In the genomic region with DNA sequence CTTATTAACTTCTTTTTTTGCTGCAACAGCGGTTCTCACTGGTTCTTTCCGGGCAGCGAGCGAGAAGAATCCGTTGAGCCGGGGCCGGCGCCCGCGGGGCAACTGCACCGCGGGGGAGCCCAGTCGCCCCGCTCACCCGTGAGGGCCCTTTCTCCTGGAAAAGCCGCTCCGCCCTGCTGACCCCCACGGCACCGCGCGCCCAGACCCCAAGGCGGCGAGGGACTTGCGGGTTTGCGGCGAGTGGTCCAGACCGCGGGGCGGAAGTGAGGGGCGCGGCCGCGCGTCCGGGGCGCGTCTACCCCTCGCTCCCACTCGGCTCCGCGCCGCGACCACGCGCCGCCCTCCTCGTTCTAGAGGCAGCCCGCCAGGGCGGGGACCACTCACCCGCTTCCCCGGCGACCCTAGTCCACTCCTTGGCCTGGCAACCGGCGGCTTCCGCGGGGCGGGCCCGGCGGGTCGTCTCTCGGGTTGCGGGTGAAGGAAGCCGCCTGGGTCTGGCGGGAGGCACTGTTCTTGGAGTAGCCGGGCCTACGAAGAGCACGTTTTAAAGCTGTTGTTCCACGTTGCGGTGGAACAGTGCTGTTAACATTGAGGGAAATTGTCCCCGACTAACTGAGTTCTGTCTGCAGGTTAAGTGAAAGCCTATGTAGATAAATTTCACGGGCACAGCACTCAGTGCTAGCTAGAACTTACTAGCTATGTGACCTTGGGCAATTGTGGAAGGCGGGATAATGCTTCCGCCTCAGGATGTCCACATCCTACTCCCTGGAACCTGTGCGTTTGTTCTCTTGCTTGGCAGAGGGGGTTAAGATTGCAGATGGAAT, we compare ENCODE assay signal across 1 cellular context.
TF ChIP-seq lines count a peak whose summit lies in the region.

A gene with protein sequence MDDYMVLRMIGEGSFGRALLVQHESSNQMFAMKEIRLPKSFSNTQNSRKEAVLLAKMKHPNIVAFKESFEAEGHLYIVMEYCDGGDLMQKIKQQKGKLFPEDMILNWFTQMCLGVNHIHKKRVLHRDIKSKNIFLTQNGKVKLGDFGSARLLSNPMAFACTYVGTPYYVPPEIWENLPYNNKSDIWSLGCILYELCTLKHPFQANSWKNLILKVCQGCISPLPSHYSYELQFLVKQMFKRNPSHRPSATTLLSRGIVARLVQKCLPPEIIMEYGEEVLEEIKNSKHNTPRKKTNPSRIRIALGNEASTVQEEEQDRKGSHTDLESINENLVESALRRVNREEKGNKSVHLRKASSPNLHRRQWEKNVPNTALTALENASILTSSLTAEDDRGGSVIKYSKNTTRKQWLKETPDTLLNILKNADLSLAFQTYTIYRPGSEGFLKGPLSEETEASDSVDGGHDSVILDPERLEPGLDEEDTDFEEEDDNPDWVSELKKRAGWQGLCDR (minus strand): TSS at position 439 of the 824 bp plus-strand sequence. CDS start 3,406 bp downstream, outside the sequence.

TF ChIP-seq in HepG2, 621 proteins besides CTCF, POLR2A, EP300 and RAD21 (continued from another document and continues in another):
- TF ChIP-seq SOX13 (IDR thresholded peaks at IDR 0.05) (no peak), SOX13 (CRISPR knock-in tag; conservative IDR thresholded peaks at IDR 0.05 in 1 of 2, IDR thresholded peaks at IDR 0.05 in 1 of 2) (peak in 1 of 2 experiments; percentile 28; a peak in 2 of 4 replicates), TRAFD1 (CRISPR knock-in tag; IDR thresholded peaks at IDR 0.05; ENCODE audit: borderline replicate concordance) (no peak), HNRNPH1 (optimal IDR thresholded peaks at IDR 0.05; ENCODE audit: low read depth, low read length) (no peak), SMC3 (IDR thresholded peaks at IDR 0.05; ENCODE audit: low read length) (no peak), ZNF101 (CRISPR knock-in tag; IDR thresholded peaks at IDR 0.05; ENCODE audit: borderline replicate concordance, low read depth) (no peak), FOXK1 (CRISPR knock-in tag; IDR thresholded peaks at IDR 0.05; ENCODE audit: borderline replicate concordance, low read depth) (peak; percentile 16; the same call in 1 of the 2 replicates), MTF1 (CRISPR knock-in tag; IDR thresholded peaks at IDR 0.05) (peak; percentile 81), ZNF670 (CRISPR knock-in tag; IDR thresholded peaks at IDR 0.05; ENCODE audit: borderline replicate concordance) (no peak; the same call in 1 of the 2 replicates), HNF4A (CRISPR knock-in tag; IDR thresholded peaks at IDR 0.05) (peak; percentile 29; the same call in 1 of the 2 replicates), ZNF557 (CRISPR knock-in tag; IDR thresholded peaks at IDR 0.05) (peak; percentile 94), ZNF224 (CRISPR knock-in tag; IDR thresholded peaks at IDR 0.05) (peak; percentile 98), KLF6 (CRISPR knock-in tag; IDR thresholded peaks at IDR 0.05) (peak; percentile 55; the same call in 1 of the 2 replicates), ZFP36L2 (CRISPR knock-in tag; IDR thresholded peaks at IDR 0.05) (0 out of 2 replicates have a peak, but pooled peaks have one; percentile 39), ZNF781 (CRISPR knock-in tag; IDR thresholded peaks at IDR 0.05; ENCODE audit: borderline replicate concordance, not compliant biosample characterization) (peak; percentile 95), NFYB (CRISPR knock-in tag; IDR thresholded peaks at IDR 0.05) (peak; percentile 15), SIX4 (CRISPR knock-in tag; IDR thresholded peaks at IDR 0.05) (0 out of 2 replicates have a peak, but pooled peaks have one; percentile 13), ZNF441 (CRISPR knock-in tag; IDR thresholded peaks at IDR 0.05; ENCODE audit: borderline replicate concordance) (peak; percentile 88), ATF2 (CRISPR knock-in tag; IDR thresholded peaks at IDR 0.05) (peak; percentile 49), ZNF160 (CRISPR knock-in tag; IDR thresholded peaks at IDR 0.05) (no peak; the same call in 1 of the 2 replicates), NFATC3 (CRISPR knock-in tag; IDR thresholded peaks at IDR 0.05) (peak; percentile 87; the same call in 1 of the 2 replicates), MLXIP (CRISPR knock-in tag; IDR thresholded peaks at IDR 0.05; ENCODE audit: borderline replicate concordance) (peak; percentile 68), ZBTB20 (CRISPR knock-in tag; IDR thresholded peaks at IDR 0.05; ENCODE audit: borderline replicate concordance, low read depth) (peak; percentile 60), MTA1 (CRISPR knock-in tag; IDR thresholded peaks at IDR 0.05; ENCODE audit: borderline replicate concordance) (peak; percentile 89; the same call in 1 of the 2 replicates), ZNF543 (CRISPR knock-in tag; IDR thresholded peaks at IDR 0.05) (peak; percentile 87; the same call in 1 of the 2 replicates), KAT7 (CRISPR knock-in tag; IDR thresholded peaks at IDR 0.05; ENCODE audit: borderline replicate concordance) (peak; percentile 36; the same call in 1 of the 2 replicates), KDM1A (CRISPR knock-in tag; IDR thresholded peaks at IDR 0.05) (no peak), KLF11 (CRISPR knock-in tag; IDR thresholded peaks at IDR 0.05) (peak; percentile 84)
- TF ChIP-seq, protein P1, sequence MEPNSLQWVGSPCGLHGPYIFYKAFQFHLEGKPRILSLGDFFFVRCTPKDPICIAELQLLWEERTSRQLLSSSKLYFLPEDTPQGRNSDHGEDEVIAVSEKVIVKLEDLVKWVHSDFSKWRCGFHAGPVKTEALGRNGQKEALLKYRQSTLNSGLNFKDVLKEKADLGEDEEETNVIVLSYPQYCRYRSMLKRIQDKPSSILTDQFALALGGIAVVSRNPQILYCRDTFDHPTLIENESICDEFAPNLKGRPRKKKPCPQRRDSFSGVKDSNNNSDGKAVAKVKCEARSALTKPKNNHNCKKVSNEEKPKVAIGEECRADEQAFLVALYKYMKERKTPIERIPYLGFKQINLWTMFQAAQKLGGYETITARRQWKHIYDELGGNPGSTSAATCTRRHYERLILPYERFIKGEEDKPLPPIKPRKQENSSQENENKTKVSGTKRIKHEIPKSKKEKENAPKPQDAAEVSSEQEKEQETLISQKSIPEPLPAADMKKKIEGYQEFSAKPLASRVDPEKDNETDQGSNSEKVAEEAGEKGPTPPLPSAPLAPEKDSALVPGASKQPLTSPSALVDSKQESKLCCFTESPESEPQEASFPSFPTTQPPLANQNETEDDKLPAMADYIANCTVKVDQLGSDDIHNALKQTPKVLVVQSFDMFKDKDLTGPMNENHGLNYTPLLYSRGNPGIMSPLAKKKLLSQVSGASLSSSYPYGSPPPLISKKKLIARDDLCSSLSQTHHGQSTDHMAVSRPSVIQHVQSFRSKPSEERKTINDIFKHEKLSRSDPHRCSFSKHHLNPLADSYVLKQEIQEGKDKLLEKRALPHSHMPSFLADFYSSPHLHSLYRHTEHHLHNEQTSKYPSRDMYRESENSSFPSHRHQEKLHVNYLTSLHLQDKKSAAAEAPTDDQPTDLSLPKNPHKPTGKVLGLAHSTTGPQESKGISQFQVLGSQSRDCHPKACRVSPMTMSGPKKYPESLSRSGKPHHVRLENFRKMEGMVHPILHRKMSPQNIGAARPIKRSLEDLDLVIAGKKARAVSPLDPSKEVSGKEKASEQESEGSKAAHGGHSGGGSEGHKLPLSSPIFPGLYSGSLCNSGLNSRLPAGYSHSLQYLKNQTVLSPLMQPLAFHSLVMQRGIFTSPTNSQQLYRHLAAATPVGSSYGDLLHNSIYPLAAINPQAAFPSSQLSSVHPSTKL (CRISPR knock-in tag; IDR thresholded peaks at IDR 0.05), result 0 out of 2 replicates have a peak, but pooled peaks have one; percentile 55
- TF ChIP-seq, protein P2, sequence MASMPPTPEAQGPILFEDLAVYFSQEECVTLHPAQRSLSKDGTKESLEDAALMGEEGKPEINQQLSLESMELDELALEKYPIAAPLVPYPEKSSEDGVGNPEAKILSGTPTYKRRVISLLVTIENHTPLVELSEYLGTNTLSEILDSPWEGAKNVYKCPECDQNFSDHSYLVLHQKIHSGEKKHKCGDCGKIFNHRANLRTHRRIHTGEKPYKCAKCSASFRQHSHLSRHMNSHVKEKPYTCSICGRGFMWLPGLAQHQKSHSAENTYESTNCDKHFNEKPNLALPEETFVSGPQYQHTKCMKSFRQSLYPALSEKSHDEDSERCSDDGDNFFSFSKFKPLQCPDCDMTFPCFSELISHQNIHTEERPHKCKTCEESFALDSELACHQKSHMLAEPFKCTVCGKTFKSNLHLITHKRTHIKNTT (CRISPR knock-in tag; IDR thresholded peaks at IDR 0.05), result peak; percentile 48; the same call in 1 of the 2 replicates
- TF ChIP-seq, protein P3, sequence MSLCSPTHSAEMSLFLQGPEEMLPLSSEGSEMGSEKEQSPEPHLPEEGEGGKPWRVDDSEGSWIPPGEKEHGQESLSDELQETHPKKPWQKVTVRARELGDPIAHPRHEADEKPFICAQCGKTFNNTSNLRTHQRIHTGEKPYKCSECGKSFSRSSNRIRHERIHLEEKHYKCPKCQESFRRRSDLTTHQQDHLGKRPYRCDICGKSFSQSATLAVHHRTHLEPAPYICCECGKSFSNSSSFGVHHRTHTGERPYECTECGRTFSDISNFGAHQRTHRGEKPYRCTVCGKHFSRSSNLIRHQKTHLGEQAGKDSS (CRISPR knock-in tag; IDR thresholded peaks at IDR 0.05; ENCODE audit: borderline replicate concordance, low read depth), result no peak; the same call in 1 of the 2 replicates
- TF ChIP-seq, protein P4, sequence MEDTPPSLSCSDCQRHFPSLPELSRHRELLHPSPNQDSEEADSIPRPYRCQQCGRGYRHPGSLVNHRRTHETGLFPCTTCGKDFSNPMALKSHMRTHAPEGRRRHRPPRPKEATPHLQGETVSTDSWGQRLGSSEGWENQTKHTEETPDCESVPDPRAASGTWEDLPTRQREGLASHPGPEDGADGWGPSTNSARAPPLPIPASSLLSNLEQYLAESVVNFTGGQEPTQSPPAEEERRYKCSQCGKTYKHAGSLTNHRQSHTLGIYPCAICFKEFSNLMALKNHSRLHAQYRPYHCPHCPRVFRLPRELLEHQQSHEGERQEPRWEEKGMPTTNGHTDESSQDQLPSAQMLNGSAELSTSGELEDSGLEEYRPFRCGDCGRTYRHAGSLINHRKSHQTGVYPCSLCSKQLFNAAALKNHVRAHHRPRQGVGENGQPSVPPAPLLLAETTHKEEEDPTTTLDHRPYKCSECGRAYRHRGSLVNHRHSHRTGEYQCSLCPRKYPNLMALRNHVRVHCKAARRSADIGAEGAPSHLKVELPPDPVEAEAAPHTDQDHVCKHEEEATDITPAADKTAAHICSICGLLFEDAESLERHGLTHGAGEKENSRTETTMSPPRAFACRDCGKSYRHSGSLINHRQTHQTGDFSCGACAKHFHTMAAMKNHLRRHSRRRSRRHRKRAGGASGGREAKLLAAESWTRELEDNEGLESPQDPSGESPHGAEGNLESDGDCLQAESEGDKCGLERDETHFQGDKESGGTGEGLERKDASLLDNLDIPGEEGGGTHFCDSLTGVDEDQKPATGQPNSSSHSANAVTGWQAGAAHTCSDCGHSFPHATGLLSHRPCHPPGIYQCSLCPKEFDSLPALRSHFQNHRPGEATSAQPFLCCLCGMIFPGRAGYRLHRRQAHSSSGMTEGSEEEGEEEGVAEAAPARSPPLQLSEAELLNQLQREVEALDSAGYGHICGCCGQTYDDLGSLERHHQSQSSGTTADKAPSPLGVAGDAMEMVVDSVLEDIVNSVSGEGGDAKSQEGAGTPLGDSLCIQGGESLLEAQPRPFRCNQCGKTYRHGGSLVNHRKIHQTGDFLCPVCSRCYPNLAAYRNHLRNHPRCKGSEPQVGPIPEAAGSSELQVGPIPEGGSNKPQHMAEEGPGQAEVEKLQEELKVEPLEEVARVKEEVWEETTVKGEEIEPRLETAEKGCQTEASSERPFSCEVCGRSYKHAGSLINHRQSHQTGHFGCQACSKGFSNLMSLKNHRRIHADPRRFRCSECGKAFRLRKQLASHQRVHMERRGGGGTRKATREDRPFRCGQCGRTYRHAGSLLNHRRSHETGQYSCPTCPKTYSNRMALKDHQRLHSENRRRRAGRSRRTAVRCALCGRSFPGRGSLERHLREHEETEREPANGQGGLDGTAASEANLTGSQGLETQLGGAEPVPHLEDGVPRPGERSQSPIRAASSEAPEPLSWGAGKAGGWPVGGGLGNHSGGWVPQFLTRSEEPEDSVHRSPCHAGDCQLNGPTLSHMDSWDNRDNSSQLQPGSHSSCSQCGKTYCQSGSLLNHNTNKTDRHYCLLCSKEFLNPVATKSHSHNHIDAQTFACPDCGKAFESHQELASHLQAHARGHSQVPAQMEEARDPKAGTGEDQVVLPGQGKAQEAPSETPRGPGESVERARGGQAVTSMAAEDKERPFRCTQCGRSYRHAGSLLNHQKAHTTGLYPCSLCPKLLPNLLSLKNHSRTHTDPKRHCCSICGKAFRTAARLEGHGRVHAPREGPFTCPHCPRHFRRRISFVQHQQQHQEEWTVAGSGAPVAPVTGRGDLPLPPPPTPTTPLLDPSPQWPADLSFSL (CRISPR knock-in tag; IDR thresholded peaks at IDR 0.05), result peak; percentile 37; the same call in 1 of the 2 replicates
